Comparison of ENCODE assay signal across 24 cellular contexts in the genomic region with DNA sequence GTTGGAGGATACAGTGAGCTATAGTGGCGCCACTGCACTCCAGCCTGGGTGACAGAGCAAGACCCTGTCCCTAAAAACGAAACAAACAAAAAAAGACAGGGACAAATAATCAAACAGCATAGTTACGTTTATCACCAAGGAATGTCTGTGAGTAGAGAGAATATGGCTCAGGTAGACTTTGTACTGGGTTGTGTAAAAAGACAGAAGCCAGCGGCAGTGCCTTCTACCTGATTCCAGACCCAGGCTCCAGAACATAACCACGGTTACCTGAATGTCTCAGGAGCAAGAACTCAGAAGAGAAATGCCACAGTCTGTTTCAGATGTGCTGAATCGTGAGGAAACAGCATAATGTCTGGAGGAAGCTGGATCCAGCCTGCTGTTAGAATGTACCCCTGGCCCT.
DNase-seq lines count a peak whose midpoint lies in the region; ATAC-seq, FAIRE-seq and TF ChIP-seq lines count a peak whose summit lies in the region.
"Had no signal": no experiment of that assay in that cellular context is flagged by ENCODE, and none has a peak within 500 bp of the region (broad histone marks: within the 10 kb centered on the region; RNA-seq: fewer than 3 reads in every experiment).

No MANE protein-coding gene starts in this region.

- H3K36me3 ChIP-seq in Caco-2 (ENCODE audit: control insufficient read depth, insufficient read depth, low read length) (no peaks in the 10 kb centered on the region), K562 (ENCODE audit: control insufficient read depth, insufficient read depth, low read length) (no peaks in the 10 kb centered on the region), neuronal stem cell (replicated peaks in 1 of 2; ENCODE audit: control insufficient read depth in 2 of 2, insufficient read depth in 2 of 2, low read length in 2 of 2) (no peaks in the 10 kb centered on the region)
- H3K36me3 ChIP-seq: HAP-1 had no signal

- POLR2A ChIA-PET in Caco-2 (lab: Charles Lee) (no interaction called here), K562 (lab: Yijun Ruan, JAX) (interaction anchor here (0.5 to 1.4 kb wide), 2 partner anchors 11 to 99 kb away, joined by 3 to 4 read pairs; no protein-coding TSS in a partner anchor)

- no peak overlapping the region for H3K14ac ChIP-seq in neuronal stem cell (ENCODE audit: low read length)

- H3K4me3 ChIP-seq in Caco-2 (ENCODE audit: low read depth, low read length) (no peak overlapping the region), K562 (no peak overlapping the region), neuronal stem cell (ENCODE audit: low read length in 2 of 2) (no peak overlapping the region)
- H3K4me3 ChIP-seq: A549, GM12878, HAP-1 had no signal

- no TSS peak for BruUV-seq in Caco-2 (replicated peaks; lab: Mats Ljungman, UMichigan)
- BruUV-seq in K562 (replicated peaks; lab: Mats Ljungman, UMichigan): no TSS peak

- H3K36me3 Mint-ChIP-seq in Caco-2 (ENCODE audit: insufficient read depth, unreplicated experiment): no peaks in the 10 kb centered on the region

- no peak overlapping the region for H3K23ac ChIP-seq in neuronal stem cell (ENCODE audit: low read depth, low read length, poor library complexity)

- H3K9me3 ChIP-seq in Caco-2 (peaks cover 2% of the 10 kb centered on the region; the same call in 1 of the 2 replicates), K562 (replicated peaks; ENCODE audit: control insufficient read depth, insufficient read depth, low read depth, low read length) (no peaks in the 10 kb centered on the region), neuronal stem cell (replicated peaks in 1 of 2; ENCODE audit: control insufficient read depth in 2 of 2, insufficient read depth in 1 of 2, low read depth in 1 of 2, low read length in 2 of 2) (no peaks in the 10 kb centered on the region)
- H3K9me3 ChIP-seq: A549, HAP-1 had no signal

- ATAC-seq in K562: no peak
- peak; percentile 76 for ATAC-seq in left lobe of liver
- ATAC-seq: GM12878 had no signal

- DNase-seq in Caco-2 (no peak), K562 (ENCODE audit: extremely low read depth in 1 of 4, low spot score in 3 of 4) (no peak), left lobe of liver (ENCODE audit: low spot score) (no peak), neuronal stem cell (ENCODE audit: low spot score) (no peak), NCI-H1436 treated with DMSO at 0.1 percent for 48 hours (lab: John Stamatoyannopoulos, UW) (no peak), globus pallidus (ENCODE audit: low spot score) (no peak), pons (ENCODE audit: low spot score) (no peak), COR-L47 (lab: John Stamatoyannopoulos, UW) (no peak)
- DNase-seq: AML-193; Calu3; CD4-positive, alpha-beta T cell; DMS 273 treated with DMSO at 0.1 percent for 48 hours; DMS53; DND-41; EL; GOT3; IMR-90; KBM-7 had no signal

- no peaks in the 10 kb centered on the region for H3K27me3 Mint-ChIP-seq in Caco-2 (ENCODE audit: insufficient read depth, unreplicated experiment)
- H3K27me3 Mint-ChIP-seq: CD4-positive, alpha-beta T cell had no signal

- H4K20me1 ChIP-seq in K562 (replicated peaks; ENCODE audit: control insufficient read depth, insufficient read depth, low read length): no peaks in the 10 kb centered on the region

- H3K9me3 Mint-ChIP-seq in Caco-2 (ENCODE audit: unreplicated experiment): no peaks in the 10 kb centered on the region
- H3K9me3 Mint-ChIP-seq: CD4-positive, alpha-beta T cell had no signal

- H3K79me1 ChIP-seq in neuronal stem cell (ENCODE audit: low read depth, low read length): no peaks in the 10 kb centered on the region

- no peak overlapping the region for H2BK12ac ChIP-seq in neuronal stem cell (ENCODE audit: low read length)

- WGBS in K562 (ENCODE audit: insufficient coverage, low coverage, missing lambda C conversion rate): 2% methylated on average over 6 of the region's 6 CpGs
- no CpG with 5 or more reads among the region's 6 CpGs for WGBS in neuronal stem cell (ENCODE audit: extremely low coverage in 2 of 2, insufficient read length in 2 of 2, insufficient replicate concordance in 1 of 2), 2 donors

- H2BK15ac ChIP-seq in neuronal stem cell (ENCODE audit: low read length): no peak overlapping the region

- CTCF ChIA-PET in Caco-2 (lab: Charles Lee) (no interaction called here), K562 (lab: Yijun Ruan, JAX; ENCODE audit: low intra/inter-chr PET ratio) (no interaction called here)

- H3K4me3 Mint-ChIP-seq in Caco-2 (ENCODE audit: unreplicated experiment): no peak overlapping the region
- H3K4me3 Mint-ChIP-seq: CD4-positive, alpha-beta T cell had no signal

- TF ChIP-seq RAD21 in K562 (CRISPR knock-in tag; conservative IDR thresholded peaks at IDR 0.05 in 1 of 2, IDR thresholded peaks at IDR 0.05 in 1 of 2): no peak

- no peaks in the 10 kb centered on the region for H3K79me2 ChIP-seq in K562 (ENCODE audit: control insufficient read depth, insufficient read depth, low read length)

- H3K27ac Mint-ChIP-seq in Caco-2 (ENCODE audit: unreplicated experiment): peak overlapping the region; percentile 7
- H3K27ac Mint-ChIP-seq: CD4-positive, alpha-beta T cell had no signal

- H3K27me3 ChIP-seq in Caco-2 (replicated peaks; ENCODE audit: control insufficient read depth, insufficient read depth, low read length) (no peaks in the 10 kb centered on the region; the same call in 1 of the 2 replicates), K562 (ENCODE audit: control insufficient read depth in 2 of 2, insufficient read depth in 2 of 2, low read length in 2 of 2) (peaks cover 22 to 56% of the 10 kb centered on the region in 2 experiments), neuronal stem cell (ENCODE audit: control insufficient read depth in 3 of 3, insufficient read depth in 3 of 3, low read depth in 1 of 3, low read length in 3 of 3) (no peaks in the 10 kb centered on the region)

- no peak overlapping the region for H3K4ac ChIP-seq in neuronal stem cell (ENCODE audit: low read length)

- H2AK5ac ChIP-seq in neuronal stem cell (ENCODE audit: low read depth, low read length): no peak overlapping the region

- no peak overlapping the region for H2AFZ ChIP-seq in K562 (ENCODE audit: low read depth, low read length)
- peak overlapping the region; percentile 43 for H2AFZ ChIP-seq in neuronal stem cell (ENCODE audit: low read length)

- H4K91ac ChIP-seq in neuronal stem cell (ENCODE audit: low read depth, low read length, poor library complexity): no peak overlapping the region

- H4K8ac ChIP-seq in neuronal stem cell (ENCODE audit: low read depth, low read length): no peak overlapping the region

- no peak overlapping the region for H3K4me2 ChIP-seq in K562 (ENCODE audit: insufficient read depth, low read length)
- H3K4me2 ChIP-seq in neuronal stem cell (ENCODE audit: insufficient read depth, low read length, poor library complexity, severe bottlenecking): no peak overlapping the region
- H3K4me2 ChIP-seq: A549 had no signal

- no peak overlapping the region for H2BK5ac ChIP-seq in neuronal stem cell (ENCODE audit: low read length)

- no peak overlapping the region for H3K27ac ChIP-seq in K562 (ENCODE audit: extremely low read depth, low read depth, low read length)
- H3K27ac ChIP-seq in neuronal stem cell (replicated peaks; ENCODE audit: low read length): no peak overlapping the region
- H3K27ac ChIP-seq: 22Rv1, A549, C4-2B, HL-60 had no signal

- H3K4me1 Mint-ChIP-seq in Caco-2 (ENCODE audit: low read depth, unreplicated experiment): peaks cover 7% of the 10 kb centered on the region

- H3K4me1 ChIP-seq in Caco-2: 0 out of 2 replicates have a peak, but pooled peaks cover 4% of the 10 kb centered on the region
- no peaks in the 10 kb centered on the region for H3K4me1 ChIP-seq in K562 (replicated peaks in 1 of 2; ENCODE audit: control insufficient read depth in 2 of 2, insufficient read depth in 2 of 2, low read length in 2 of 2)
- H3K4me1 ChIP-seq in neuronal stem cell (ENCODE audit: control insufficient read depth in 2 of 2, insufficient read depth in 1 of 2, low read depth in 1 of 2, low read length in 2 of 2): no peaks in the 10 kb centered on the region
- H3K4me1 ChIP-seq: A549, HAP-1 had no signal

- no peak overlapping the region for H2BK120ac ChIP-seq in neuronal stem cell (ENCODE audit: low read depth, low read length)

- in situ Hi-C loops in K562 (cut with MboI): no loop called here

- TF ChIP-seq CTCF in Caco-2 (IDR thresholded peaks at IDR 0.05; ENCODE audit: insufficient read depth in 1 of 2, low read depth in 1 of 2, low read length in 1 of 2, severe bottlenecking in 1 of 2, unreplicated experiment in 1 of 2) (no peak), K562 (IDR thresholded peaks at IDR 0.05 in 2 of 3, conservative IDR thresholded peaks at IDR 0.05 in 1 of 3; ENCODE audit: insufficient read depth in 2 of 3, low read depth in 1 of 3, low read length in 3 of 3) (no peak)

- no peaks in the 10 kb centered on the region for H3K9me1 ChIP-seq in K562 (ENCODE audit: control insufficient read depth, insufficient read depth, low read length)

- H3K9ac ChIP-seq in K562 (ENCODE audit: insufficient read depth in 1 of 2, low read depth in 2 of 2, low read length in 2 of 2): no peak overlapping the region
- H3K9ac ChIP-seq in neuronal stem cell (ENCODE audit: low read depth, low read length, poor library complexity): no peak overlapping the region

- no peak for TF ChIP-seq EP300 in K562 (IDR thresholded peaks at IDR 0.05; ENCODE audit: low read length)

- FAIRE-seq in K562 (lab: Jason Lieb, UNC): peak; percentile 23
- FAIRE-seq: A549, GM12878 had no signal

- H3K18ac ChIP-seq in neuronal stem cell (ENCODE audit: low read length): no peak overlapping the region

- intact Hi-C loops in Caco-2 (cut with micrococcal nuclease; ENCODE audit: unreplicated experiment): no loop called here
- intact Hi-C loops in K562 (cut with micrococcal nuclease): no loop called here

- no peak for TF ChIP-seq POLR2A in K562 (conservative IDR thresholded peaks at IDR 0.05)

TF ChIP-seq in K562, 482 proteins besides CTCF, POLR2A, EP300 and RAD21 (continues in another document):
- TF ChIP-seq RFX7 (CRISPR knock-in tag; IDR thresholded peaks at IDR 0.05): no peak
- no peak for TF ChIP-seq KLF10 (CRISPR knock-in tag; IDR thresholded peaks at IDR 0.05)
- TF ChIP-seq ZNF133 (CRISPR knock-in tag; IDR thresholded peaks at IDR 0.05): no peak
- no peak for TF ChIP-seq DPF2 (IDR thresholded peaks at IDR 0.05)
- no peak for TF ChIP-seq U2AF1 (optimal IDR thresholded peaks at IDR 0.05; ENCODE audit: low read depth, low read length)
- no peak for TF ChIP-seq MCM3 (IDR thresholded peaks at IDR 0.05)
- TF ChIP-seq CGGBP1 (CRISPR knock-in tag; IDR thresholded peaks at IDR 0.05): no peak
- no peak for TF ChIP-seq SAP30 (IDR thresholded peaks at IDR 0.05; ENCODE audit: borderline replicate concordance, insufficient read depth, low read depth, low read length, poor library complexity, severe bottlenecking)
- no peak for TF ChIP-seq CCAR2 (IDR thresholded peaks at IDR 0.05; ENCODE audit: low read depth, low read length)
- TF ChIP-seq HDAC8 (tag; IDR thresholded peaks at IDR 0.05): no peak
- TF ChIP-seq CBFA2T2 (conservative IDR thresholded peaks at IDR 0.05): no peak
- no peak for TF ChIP-seq TCF7 (IDR thresholded peaks at IDR 0.05; ENCODE audit: borderline replicate concordance)
